1 cellular context compared by ENCODE assay signal in the genomic region with DNA sequence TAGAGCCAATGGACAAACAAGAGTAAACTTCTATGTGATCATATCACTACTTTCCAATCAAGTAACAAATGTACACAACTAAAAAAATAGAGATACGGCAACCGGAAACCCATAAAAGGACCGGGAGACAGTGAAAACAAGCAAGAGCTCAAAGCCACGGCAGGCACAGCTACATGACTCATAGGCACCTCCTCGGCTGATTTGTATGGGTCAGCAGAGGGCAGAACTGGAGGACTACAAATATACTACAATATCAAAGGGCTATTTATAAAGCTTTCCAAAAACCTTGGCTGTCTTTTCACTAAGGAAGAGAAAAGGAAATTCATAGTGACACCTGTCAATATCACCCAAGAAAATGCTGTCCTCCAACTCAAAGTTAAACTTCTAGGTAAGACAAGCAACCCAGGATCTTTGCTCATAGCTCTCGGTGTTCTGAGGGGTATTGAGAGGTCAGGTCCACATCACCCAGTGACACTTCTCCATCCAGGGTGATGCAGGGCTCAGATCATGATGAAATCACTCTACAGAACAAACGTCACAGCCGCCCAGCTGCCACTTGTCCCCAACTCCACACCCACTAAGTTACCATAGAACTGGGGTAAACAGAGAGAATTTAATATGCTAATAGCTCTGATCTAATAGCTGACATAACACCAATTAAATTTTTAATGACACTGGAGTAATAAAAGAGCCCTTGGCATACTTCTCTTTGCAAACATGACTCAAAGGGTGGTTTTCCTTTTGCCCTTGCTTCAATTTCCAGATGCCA.
TF ChIP-seq lines count a peak whose summit lies in the region.

No MANE protein-coding gene starts in this region.

TF ChIP-seq in K562, 482 proteins besides CTCF, POLR2A, EP300 and RAD21 (continued from another document and continues in another):
- TF ChIP-seq, protein P1, sequence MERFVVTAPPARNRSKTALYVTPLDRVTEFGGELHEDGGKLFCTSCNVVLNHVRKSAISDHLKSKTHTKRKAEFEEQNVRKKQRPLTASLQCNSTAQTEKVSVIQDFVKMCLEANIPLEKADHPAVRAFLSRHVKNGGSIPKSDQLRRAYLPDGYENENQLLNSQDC (CRISPR knock-in tag; IDR thresholded peaks at IDR 0.05) = no peak
- TF ChIP-seq, protein P2, sequence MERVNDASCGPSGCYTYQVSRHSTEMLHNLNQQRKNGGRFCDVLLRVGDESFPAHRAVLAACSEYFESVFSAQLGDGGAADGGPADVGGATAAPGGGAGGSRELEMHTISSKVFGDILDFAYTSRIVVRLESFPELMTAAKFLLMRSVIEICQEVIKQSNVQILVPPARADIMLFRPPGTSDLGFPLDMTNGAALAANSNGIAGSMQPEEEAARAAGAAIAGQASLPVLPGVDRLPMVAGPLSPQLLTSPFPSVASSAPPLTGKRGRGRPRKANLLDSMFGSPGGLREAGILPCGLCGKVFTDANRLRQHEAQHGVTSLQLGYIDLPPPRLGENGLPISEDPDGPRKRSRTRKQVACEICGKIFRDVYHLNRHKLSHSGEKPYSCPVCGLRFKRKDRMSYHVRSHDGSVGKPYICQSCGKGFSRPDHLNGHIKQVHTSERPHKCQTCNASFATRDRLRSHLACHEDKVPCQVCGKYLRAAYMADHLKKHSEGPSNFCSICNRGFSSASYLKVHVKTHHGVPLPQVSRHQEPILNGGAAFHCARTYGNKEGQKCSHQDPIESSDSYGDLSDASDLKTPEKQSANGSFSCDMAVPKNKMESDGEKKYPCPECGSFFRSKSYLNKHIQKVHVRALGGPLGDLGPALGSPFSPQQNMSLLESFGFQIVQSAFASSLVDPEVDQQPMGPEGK (CRISPR knock-in tag; IDR thresholded peaks at IDR 0.05; ENCODE audit: borderline replicate concordance) = no peak
- TF ChIP-seq RFX7 (CRISPR knock-in tag; IDR thresholded peaks at IDR 0.05) = no peak
- no peak for TF ChIP-seq ZFPM2 (CRISPR knock-in tag; IDR thresholded peaks at IDR 0.05)
- no peak for TF ChIP-seq TAF9B (IDR thresholded peaks at IDR 0.05; ENCODE audit: partially characterized antibody)
- TF ChIP-seq, protein P3, sequence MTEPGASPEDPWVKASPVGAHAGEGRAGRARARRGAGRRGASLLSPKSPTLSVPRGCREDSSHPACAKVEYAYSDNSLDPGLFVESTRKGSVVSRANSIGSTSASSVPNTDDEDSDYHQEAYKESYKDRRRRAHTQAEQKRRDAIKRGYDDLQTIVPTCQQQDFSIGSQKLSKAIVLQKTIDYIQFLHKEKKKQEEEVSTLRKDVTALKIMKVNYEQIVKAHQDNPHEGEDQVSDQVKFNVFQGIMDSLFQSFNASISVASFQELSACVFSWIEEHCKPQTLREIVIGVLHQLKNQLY (CRISPR knock-in tag; conservative IDR thresholded peaks at IDR 0.05) = no peak
- no peak for TF ChIP-seq ZNF785 (CRISPR knock-in tag; IDR thresholded peaks at IDR 0.05)
- TF ChIP-seq C11orf30 (IDR thresholded peaks at IDR 0.05; ENCODE audit: low read depth) = no peak
- no peak for TF ChIP-seq ZNF347 (CRISPR knock-in tag; IDR thresholded peaks at IDR 0.05; ENCODE audit: low read depth)
- TF ChIP-seq, protein P4, sequence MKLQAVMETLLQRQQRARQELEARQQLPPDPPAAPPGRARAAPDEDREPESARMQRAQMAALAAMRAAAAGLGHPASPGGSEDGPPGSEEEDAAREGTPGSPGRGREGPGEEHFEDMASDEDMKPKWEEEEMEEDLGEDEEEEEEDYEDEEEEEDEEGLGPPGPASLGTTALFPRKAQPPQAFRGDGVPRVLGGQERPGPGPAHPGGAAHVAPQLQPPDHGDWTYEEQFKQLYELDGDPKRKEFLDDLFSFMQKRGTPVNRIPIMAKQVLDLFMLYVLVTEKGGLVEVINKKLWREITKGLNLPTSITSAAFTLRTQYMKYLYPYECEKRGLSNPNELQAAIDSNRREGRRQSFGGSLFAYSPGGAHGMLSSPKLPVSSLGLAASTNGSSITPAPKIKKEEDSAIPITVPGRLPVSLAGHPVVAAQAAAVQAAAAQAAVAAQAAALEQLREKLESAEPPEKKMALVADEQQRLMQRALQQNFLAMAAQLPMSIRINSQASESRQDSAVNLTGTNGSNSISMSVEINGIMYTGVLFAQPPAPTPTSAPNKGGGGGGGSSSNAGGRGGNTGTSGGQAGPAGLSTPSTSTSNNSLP (IDR thresholded peaks at IDR 0.05; ENCODE audit: borderline replicate concordance, low read depth, low read length) = peak; percentile 52; the same call in 1 of the 2 replicates
- no peak for TF ChIP-seq TBP (optimal IDR thresholded peaks at IDR 0.05; ENCODE audit: low read depth, low read length)
- TF ChIP-seq ZZZ3 (IDR thresholded peaks at IDR 0.05) = no peak
- no peak for TF ChIP-seq LARP7 (IDR thresholded peaks at IDR 0.05)
- no peak for TF ChIP-seq OTX1 (CRISPR knock-in tag; IDR thresholded peaks at IDR 0.05)
- no peak for TF ChIP-seq RBM22 (IDR thresholded peaks at IDR 0.05; ENCODE audit: low read depth, low read length, poor library complexity, severe bottlenecking)
- no peak for TF ChIP-seq PYGO2 (tag; IDR thresholded peaks at IDR 0.05)
- TF ChIP-seq, protein P5, sequence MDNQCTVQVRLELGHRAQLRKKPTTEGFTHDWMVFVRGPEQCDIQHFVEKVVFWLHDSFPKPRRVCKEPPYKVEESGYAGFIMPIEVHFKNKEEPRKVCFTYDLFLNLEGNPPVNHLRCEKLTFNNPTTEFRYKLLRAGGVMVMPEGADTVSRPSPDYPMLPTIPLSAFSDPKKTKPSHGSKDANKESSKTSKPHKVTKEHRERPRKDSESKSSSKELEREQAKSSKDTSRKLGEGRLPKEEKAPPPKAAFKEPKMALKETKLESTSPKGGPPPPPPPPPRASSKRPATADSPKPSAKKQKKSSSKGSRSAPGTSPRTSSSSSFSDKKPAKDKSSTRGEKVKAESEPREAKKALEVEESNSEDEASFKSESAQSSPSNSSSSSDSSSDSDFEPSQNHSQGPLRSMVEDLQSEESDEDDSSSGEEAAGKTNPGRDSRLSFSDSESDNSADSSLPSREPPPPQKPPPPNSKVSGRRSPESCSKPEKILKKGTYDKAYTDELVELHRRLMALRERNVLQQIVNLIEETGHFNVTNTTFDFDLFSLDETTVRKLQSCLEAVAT (IDR thresholded peaks at IDR 0.05) = no peak
- peak; percentile 39 for TF ChIP-seq MAFK (IDR thresholded peaks at IDR 0.05; ENCODE audit: low read length)
- TF ChIP-seq SMARCC2 (IDR thresholded peaks at IDR 0.05; ENCODE audit: low read depth) = peak; percentile 76; the same call in 1 of the 2 replicates
- TF ChIP-seq KLF13 (tag; IDR thresholded peaks at IDR 0.05; ENCODE audit: borderline replicate concordance, low read depth) = no peak
- TF ChIP-seq ZNF436 (CRISPR knock-in tag; IDR thresholded peaks at IDR 0.05) = no peak
- TF ChIP-seq ZNF77 (CRISPR knock-in tag; IDR thresholded peaks at IDR 0.05) = no peak
- TF ChIP-seq, protein P6, sequence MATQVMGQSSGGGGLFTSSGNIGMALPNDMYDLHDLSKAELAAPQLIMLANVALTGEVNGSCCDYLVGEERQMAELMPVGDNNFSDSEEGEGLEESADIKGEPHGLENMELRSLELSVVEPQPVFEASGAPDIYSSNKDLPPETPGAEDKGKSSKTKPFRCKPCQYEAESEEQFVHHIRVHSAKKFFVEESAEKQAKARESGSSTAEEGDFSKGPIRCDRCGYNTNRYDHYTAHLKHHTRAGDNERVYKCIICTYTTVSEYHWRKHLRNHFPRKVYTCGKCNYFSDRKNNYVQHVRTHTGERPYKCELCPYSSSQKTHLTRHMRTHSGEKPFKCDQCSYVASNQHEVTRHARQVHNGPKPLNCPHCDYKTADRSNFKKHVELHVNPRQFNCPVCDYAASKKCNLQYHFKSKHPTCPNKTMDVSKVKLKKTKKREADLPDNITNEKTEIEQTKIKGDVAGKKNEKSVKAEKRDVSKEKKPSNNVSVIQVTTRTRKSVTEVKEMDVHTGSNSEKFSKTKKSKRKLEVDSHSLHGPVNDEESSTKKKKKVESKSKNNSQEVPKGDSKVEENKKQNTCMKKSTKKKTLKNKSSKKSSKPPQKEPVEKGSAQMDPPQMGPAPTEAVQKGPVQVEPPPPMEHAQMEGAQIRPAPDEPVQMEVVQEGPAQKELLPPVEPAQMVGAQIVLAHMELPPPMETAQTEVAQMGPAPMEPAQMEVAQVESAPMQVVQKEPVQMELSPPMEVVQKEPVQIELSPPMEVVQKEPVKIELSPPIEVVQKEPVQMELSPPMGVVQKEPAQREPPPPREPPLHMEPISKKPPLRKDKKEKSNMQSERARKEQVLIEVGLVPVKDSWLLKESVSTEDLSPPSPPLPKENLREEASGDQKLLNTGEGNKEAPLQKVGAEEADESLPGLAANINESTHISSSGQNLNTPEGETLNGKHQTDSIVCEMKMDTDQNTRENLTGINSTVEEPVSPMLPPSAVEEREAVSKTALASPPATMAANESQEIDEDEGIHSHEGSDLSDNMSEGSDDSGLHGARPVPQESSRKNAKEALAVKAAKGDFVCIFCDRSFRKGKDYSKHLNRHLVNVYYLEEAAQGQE (CRISPR knock-in tag; IDR thresholded peaks at IDR 0.05; ENCODE audit: low read depth) = no peak
- no peak for TF ChIP-seq ZNF586 (CRISPR knock-in tag; conservative IDR thresholded peaks at IDR 0.05)
- TF ChIP-seq, protein P7, sequence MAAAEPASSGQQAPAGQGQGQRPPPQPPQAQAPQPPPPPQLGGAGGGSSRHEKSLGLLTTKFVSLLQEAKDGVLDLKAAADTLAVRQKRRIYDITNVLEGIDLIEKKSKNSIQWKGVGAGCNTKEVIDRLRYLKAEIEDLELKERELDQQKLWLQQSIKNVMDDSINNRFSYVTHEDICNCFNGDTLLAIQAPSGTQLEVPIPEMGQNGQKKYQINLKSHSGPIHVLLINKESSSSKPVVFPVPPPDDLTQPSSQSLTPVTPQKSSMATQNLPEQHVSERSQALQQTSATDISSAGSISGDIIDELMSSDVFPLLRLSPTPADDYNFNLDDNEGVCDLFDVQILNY (CRISPR knock-in tag; IDR thresholded peaks at IDR 0.05) = no peak
- TF ChIP-seq MCM3 (IDR thresholded peaks at IDR 0.05) = no peak
- peak; percentile 68 for TF ChIP-seq ZNF384 (IDR thresholded peaks at IDR 0.05; ENCODE audit: low read depth, low read length)
- no peak for TF ChIP-seq SIX5 (IDR thresholded peaks at IDR 0.05; ENCODE audit: borderline replicate concordance in 1 of 2, insufficient read depth in 1 of 2, low read depth in 1 of 2, low read length in 2 of 2)
- no peak for TF ChIP-seq ZNF3 (CRISPR knock-in tag; IDR thresholded peaks at IDR 0.05)
- no peak for TF ChIP-seq SREBF2 (CRISPR knock-in tag; IDR thresholded peaks at IDR 0.05)
- TF ChIP-seq TAF1 (IDR thresholded peaks at IDR 0.05; ENCODE audit: control insufficient read depth, extremely low read depth, insufficient read depth, low read length, severe bottlenecking) = no peak
- TF ChIP-seq, protein P8, sequence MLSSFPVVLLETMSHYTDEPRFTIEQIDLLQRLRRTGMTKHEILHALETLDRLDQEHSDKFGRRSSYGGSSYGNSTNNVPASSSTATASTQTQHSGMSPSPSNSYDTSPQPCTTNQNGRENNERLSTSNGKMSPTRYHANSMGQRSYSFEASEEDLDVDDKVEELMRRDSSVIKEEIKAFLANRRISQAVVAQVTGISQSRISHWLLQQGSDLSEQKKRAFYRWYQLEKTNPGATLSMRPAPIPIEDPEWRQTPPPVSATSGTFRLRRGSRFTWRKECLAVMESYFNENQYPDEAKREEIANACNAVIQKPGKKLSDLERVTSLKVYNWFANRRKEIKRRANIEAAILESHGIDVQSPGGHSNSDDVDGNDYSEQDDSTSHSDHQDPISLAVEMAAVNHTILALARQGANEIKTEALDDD (IDR thresholded peaks at IDR 0.05) = no peak
- TF ChIP-seq ZKSCAN1 (IDR thresholded peaks at IDR 0.05; ENCODE audit: low read depth, low read length) = no peak
- no peak for TF ChIP-seq FOXJ3 (CRISPR knock-in tag; IDR thresholded peaks at IDR 0.05)
- TF ChIP-seq, protein P9, sequence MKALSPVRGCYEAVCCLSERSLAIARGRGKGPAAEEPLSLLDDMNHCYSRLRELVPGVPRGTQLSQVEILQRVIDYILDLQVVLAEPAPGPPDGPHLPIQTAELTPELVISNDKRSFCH (CRISPR knock-in tag; IDR thresholded peaks at IDR 0.05) = no peak
- TF ChIP-seq, protein P9 (tag; IDR thresholded peaks at IDR 0.05) = no peak
- TF ChIP-seq ZNF354B (CRISPR knock-in tag; IDR thresholded peaks at IDR 0.05) = no peak
- TF ChIP-seq, protein P10, sequence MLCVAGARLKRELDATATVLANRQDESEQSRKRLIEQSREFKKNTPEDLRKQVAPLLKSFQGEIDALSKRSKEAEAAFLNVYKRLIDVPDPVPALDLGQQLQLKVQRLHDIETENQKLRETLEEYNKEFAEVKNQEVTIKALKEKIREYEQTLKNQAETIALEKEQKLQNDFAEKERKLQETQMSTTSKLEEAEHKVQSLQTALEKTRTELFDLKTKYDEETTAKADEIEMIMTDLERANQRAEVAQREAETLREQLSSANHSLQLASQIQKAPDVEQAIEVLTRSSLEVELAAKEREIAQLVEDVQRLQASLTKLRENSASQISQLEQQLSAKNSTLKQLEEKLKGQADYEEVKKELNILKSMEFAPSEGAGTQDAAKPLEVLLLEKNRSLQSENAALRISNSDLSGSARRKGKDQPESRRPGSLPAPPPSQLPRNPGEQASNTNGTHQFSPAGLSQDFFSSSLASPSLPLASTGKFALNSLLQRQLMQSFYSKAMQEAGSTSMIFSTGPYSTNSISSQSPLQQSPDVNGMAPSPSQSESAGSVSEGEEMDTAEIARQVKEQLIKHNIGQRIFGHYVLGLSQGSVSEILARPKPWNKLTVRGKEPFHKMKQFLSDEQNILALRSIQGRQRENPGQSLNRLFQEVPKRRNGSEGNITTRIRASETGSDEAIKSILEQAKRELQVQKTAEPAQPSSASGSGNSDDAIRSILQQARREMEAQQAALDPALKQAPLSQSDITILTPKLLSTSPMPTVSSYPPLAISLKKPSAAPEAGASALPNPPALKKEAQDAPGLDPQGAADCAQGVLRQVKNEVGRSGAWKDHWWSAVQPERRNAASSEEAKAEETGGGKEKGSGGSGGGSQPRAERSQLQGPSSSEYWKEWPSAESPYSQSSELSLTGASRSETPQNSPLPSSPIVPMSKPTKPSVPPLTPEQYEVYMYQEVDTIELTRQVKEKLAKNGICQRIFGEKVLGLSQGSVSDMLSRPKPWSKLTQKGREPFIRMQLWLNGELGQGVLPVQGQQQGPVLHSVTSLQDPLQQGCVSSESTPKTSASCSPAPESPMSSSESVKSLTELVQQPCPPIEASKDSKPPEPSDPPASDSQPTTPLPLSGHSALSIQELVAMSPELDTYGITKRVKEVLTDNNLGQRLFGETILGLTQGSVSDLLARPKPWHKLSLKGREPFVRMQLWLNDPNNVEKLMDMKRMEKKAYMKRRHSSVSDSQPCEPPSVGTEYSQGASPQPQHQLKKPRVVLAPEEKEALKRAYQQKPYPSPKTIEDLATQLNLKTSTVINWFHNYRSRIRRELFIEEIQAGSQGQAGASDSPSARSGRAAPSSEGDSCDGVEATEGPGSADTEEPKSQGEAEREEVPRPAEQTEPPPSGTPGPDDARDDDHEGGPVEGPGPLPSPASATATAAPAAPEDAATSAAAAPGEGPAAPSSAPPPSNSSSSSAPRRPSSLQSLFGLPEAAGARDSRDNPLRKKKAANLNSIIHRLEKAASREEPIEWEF (CRISPR knock-in tag; IDR thresholded peaks at IDR 0.05) = no peak
- no peak for TF ChIP-seq MIER1 (IDR thresholded peaks at IDR 0.05; ENCODE audit: low read depth)
- peak; percentile 58; the same call in 1 of the 2 replicates for TF ChIP-seq SMARCE1 (IDR thresholded peaks at IDR 0.05)
- TF ChIP-seq MECOM (CRISPR knock-in tag; IDR thresholded peaks at IDR 0.05) = no peak
